ENCODE assay signal across 20 cellular contexts in the genomic region with DNA sequence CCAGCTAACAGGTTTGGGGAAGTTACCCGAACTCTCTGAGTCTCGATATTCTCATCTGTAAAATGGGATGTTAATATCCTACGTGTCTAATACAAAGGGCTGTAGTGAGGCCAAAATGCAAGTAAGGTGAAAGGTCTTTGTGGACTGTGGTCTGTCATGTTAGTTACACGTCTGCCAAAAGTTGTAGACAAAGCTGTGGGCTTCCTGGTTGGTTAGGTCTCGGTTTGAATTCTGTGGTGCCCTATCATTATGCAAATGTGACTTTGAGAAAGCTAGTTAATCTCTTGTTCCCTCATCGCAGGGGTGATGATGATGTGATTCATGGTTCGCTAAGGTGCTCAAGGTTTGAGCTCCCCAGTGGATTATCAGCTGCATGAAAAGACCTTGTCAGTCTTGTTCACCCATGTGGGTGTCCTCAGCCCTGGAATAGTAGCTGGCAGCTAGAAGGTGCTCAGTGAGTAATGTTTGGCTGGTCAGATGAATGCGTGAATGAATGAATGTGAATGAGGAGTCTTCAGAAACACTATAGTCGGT.
"Had no signal": no experiment of that assay in that cellular context is flagged by ENCODE, and none has a peak within 500 bp of the region (broad histone marks: within the 10 kb centered on the region; RNA-seq: fewer than 3 reads in every experiment).

No MANE protein-coding gene starts in this region.

- DNase-seq: activated CD4-positive, alpha-beta T cell treated with anti-CD3 and anti-CD28 coated beads for 4 hours; activated CD8-positive, alpha-beta memory T cell treated with anti-CD3 and anti-CD28 coated beads, Interleukin-2, amount 50 U/mL, for 4 hours; activated CD8-positive, alpha-beta T cell treated with anti-CD3 and anti-CD28 coated beads for 36 hours; activated gamma-delta T cell treated with Interleukin-2 at 50 U/mL for 16 hours; activated naive CD8-positive, alpha-beta T cell treated with anti-CD3 and anti-CD28 coated beads, Interleukin-2, amount 10 ng/mL, durations not matched to agents 7 days and 5 days; activated T-cell treated with anti-CD3 and anti-CD28 coated beads, Interleukin-2, amount 50 U/mL, for 48 hours; foreskin fibroblast; glutamatergic neuron; hypothalamus; left ventricle myocardium superior; stimulated activated CD4-positive, alpha-beta T cell treated with anti-CD3 and anti-CD28 coated beads, Interleukin-4, amount 100 ng/mL, for 24 hours; stimulated activated naive CD8-positive, alpha-beta T cell treated with anti-CD3 and anti-CD28 coated beads, Interleukin-15, Interleukin-2, amounts not matched to agents 100 U/mL and 50 U/mL, for 24 hours; T-helper 2 cell; upper lobe of right lung had no signal

- H3K27me3 ChIP-seq: upper lobe of right lung had no signal

- H3K4me3 Mint-ChIP-seq: activated CD8-positive, alpha-beta T cell treated with anti-CD3 and anti-CD28 coated beads for 36 hours; activated naive CD8-positive, alpha-beta T cell treated with anti-CD3 and anti-CD28 coated beads, Interleukin-2, amount 10 ng/mL, durations not matched to agents 7 days and 5 days; brain; central memory CD8-positive, alpha-beta T cell; memory B cell; nephron had no signal

- H3K4me3 ChIP-seq: coronary artery, skin epidermis, upper lobe of right lung had no signal

- H3K9me3 Mint-ChIP-seq: activated CD8-positive, alpha-beta T cell treated with anti-CD3 and anti-CD28 coated beads for 36 hours; activated naive CD8-positive, alpha-beta T cell treated with anti-CD3 and anti-CD28 coated beads, Interleukin-2, amount 10 ng/mL, durations not matched to agents 7 days and 5 days; brain; central memory CD8-positive, alpha-beta T cell; memory B cell; nephron had no signal

- H3K27ac Mint-ChIP-seq: activated CD8-positive, alpha-beta T cell treated with anti-CD3 and anti-CD28 coated beads for 36 hours; activated naive CD8-positive, alpha-beta T cell treated with anti-CD3 and anti-CD28 coated beads, Interleukin-2, amount 10 ng/mL, durations not matched to agents 7 days and 5 days; memory B cell; nephron had no signal

- ATAC-seq: activated CD8-positive, alpha-beta T cell treated with anti-CD3 and anti-CD28 coated beads for 36 hours; left ventricle myocardium superior; stimulated activated naive CD8-positive, alpha-beta T cell treated with anti-CD3 and anti-CD28 coated beads, Interleukin-15, Interleukin-2, amounts not matched to agents 100 U/mL and 50 U/mL, for 24 hours; upper lobe of right lung had no signal

- H3K27ac ChIP-seq: upper lobe of right lung had no signal

- H3K9me3 ChIP-seq: upper lobe of right lung had no signal

- H3K27me3 Mint-ChIP-seq: activated CD8-positive, alpha-beta T cell treated with anti-CD3 and anti-CD28 coated beads for 36 hours; activated naive CD8-positive, alpha-beta T cell treated with anti-CD3 and anti-CD28 coated beads, Interleukin-2, amount 10 ng/mL, durations not matched to agents 7 days and 5 days; brain; central memory CD8-positive, alpha-beta T cell; memory B cell had no signal
